9 cellular contexts compared by ENCODE assay signal in genomic region chr9:135796784-135797462, GRCh38.
"Had no signal": no experiment of that assay in that cellular context is flagged by ENCODE, and none has a peak within 500 bp of the region (broad histone marks: within the 10 kb centered on the region; RNA-seq: fewer than 3 reads in every experiment).

No MANE protein-coding gene starts in this region.

- H3K36me3 ChIP-seq: esophagus muscularis mucosa, right lobe of liver had no signal

- DNase-seq: activated CD4-positive, alpha-beta T cell treated with anti-CD3 and anti-CD28 coated beads for 1 hour; activated gamma-delta T cell; activated T-cell treated with anti-CD3 and anti-CD28 coated beads, Interleukin-2, amount 50 U/mL, for 4 hours; immature natural killer cell; right lobe of liver; stimulated activated naive B cell treated with anti-CD40 and anti-IgM and Interleukin-4, amounts not matched to agents 10 μg/mL and 1 μg/mL and 100 μg/mL, for 72 hours had no signal

- H3K27ac ChIP-seq: esophagus muscularis mucosa, right lobe of liver had no signal

- H3K4me3 ChIP-seq: esophagus muscularis mucosa, lung, right lobe of liver had no signal

- H3K27me3 ChIP-seq: esophagus muscularis mucosa, right lobe of liver had no signal

- H3K9me3 ChIP-seq: esophagus muscularis mucosa, right lobe of liver had no signal

- ATAC-seq: naive thymus-derived CD4-positive, alpha-beta T cell had no signal

- H3K4me1 ChIP-seq: right lobe of liver had no signal
